In the genomic region with DNA sequence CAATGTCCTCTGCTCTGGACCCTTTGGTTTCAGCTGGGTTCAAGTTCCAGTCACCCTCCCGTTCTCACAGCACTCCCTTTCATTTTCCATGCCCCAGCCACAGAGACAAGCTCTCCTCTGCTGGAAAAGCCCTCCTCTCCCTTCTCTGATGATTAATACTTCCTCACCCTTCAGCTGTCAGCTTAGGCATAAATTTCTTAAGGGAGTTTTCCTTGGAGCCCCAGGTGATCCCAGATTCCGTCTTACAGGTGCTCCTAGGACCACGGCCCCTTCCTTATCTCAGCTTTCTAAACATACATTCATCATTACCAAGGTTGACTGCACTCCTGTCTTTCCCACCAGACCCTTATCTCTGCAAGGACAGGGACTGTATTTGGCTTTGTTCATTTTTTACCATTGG, we compare ENCODE assay signal across 19 cellular contexts. TPM values are rescaled to one million over a fixed set of nuclear protein-coding genes. Genes with fewer than 3 reads are reported as not detected.
DNase-seq lines count a peak whose midpoint lies in the region; ATAC-seq, FAIRE-seq and TF ChIP-seq lines count a peak whose summit lies in the region.
"Had no signal": no experiment of that assay in that cellular context is flagged by ENCODE, and none has a peak within 500 bp of the region (broad histone marks: within the 10 kb centered on the region; RNA-seq: fewer than 3 reads in every experiment).

No MANE protein-coding gene starts in this region.

- POLR2A ChIA-PET in CD8-positive, alpha-beta T cell (lab: Charles Lee): no interaction called here

- no peaks in the 10 kb centered on the region for H3K9me3 Mint-ChIP-seq in astrocyte (ENCODE audit: unreplicated experiment)
- no peaks in the 10 kb centered on the region for H3K9me3 Mint-ChIP-seq in activated naive CD8-positive, alpha-beta T cell treated with anti-CD3 and anti-CD28 coated beads for 36 hours
- no peaks in the 10 kb centered on the region for H3K9me3 Mint-ChIP-seq in CD8-positive, alpha-beta T cell

- H3K27ac Mint-ChIP-seq in astrocyte (ENCODE audit: unreplicated experiment): peak overlapping the region; percentile 62
- no peak overlapping the region for H3K27ac Mint-ChIP-seq in activated naive CD8-positive, alpha-beta T cell treated with anti-CD3 and anti-CD28 coated beads for 36 hours
- H3K27ac Mint-ChIP-seq in CD8-positive, alpha-beta T cell: no peak overlapping the region

- H3K4me2 ChIP-seq in astrocyte (ENCODE audit: low read length) (no peak overlapping the region), osteoblast (ENCODE audit: insufficient read depth, low read length) (no peak overlapping the region)

- H2AFZ ChIP-seq in astrocyte (ENCODE audit: low read depth, low read length) (no peak overlapping the region), osteoblast (ENCODE audit: low read length) (no peak overlapping the region)

- H3K4me3 Mint-ChIP-seq in astrocyte (ENCODE audit: unreplicated experiment): peak overlapping the region; percentile 50
- no peak overlapping the region for H3K4me3 Mint-ChIP-seq in activated naive CD8-positive, alpha-beta T cell treated with anti-CD3 and anti-CD28 coated beads for 36 hours
- H3K4me3 Mint-ChIP-seq in CD8-positive, alpha-beta T cell: no peak overlapping the region

- H3K36me3 ChIP-seq in astrocyte (ENCODE audit: insufficient read depth, low read length) (no peaks in the 10 kb centered on the region), osteoblast (ENCODE audit: insufficient read depth, low read length) (peaks cover 2% of the 10 kb centered on the region)
- no peaks in the 10 kb centered on the region for H3K36me3 ChIP-seq in CD8-positive, alpha-beta T cell (ENCODE audit: insufficient read depth, low read length)
- H3K36me3 ChIP-seq: BE2C had no signal

- no peak overlapping the region for H3K9ac ChIP-seq in astrocyte (ENCODE audit: low read length)

- H3K4me1 ChIP-seq in astrocyte (ENCODE audit: insufficient read depth, low read length): no peaks in the 10 kb centered on the region
- H3K4me1 ChIP-seq in foreskin keratinocyte: peaks cover 10% of the 10 kb centered on the region
- peaks cover 17% of the 10 kb centered on the region for H3K4me1 ChIP-seq in osteoblast (ENCODE audit: insufficient read depth, low read length)
- no peaks in the 10 kb centered on the region for H3K4me1 ChIP-seq in CD8-positive, alpha-beta T cell (ENCODE audit: insufficient read depth, low read length)
- H3K4me1 ChIP-seq: BE2C had no signal

- intact Hi-C loops in CD8-positive, alpha-beta T cell (cut with DNase I, micrococcal nuclease): no loop called here

- H3K79me2 ChIP-seq in astrocyte (ENCODE audit: insufficient read depth, low read length) (no peaks in the 10 kb centered on the region), osteoblast (ENCODE audit: insufficient read depth, low read length) (peaks cover 3% of the 10 kb centered on the region)

- H4K20me1 ChIP-seq in astrocyte (ENCODE audit: insufficient read depth, low read length) (peaks cover 12% of the 10 kb centered on the region), osteoblast (ENCODE audit: insufficient read depth, low read length) (peaks cover 25% of the 10 kb centered on the region)

- peaks cover 10% of the 10 kb centered on the region for H3K36me3 Mint-ChIP-seq in astrocyte (ENCODE audit: low read depth, unreplicated experiment)
- no peaks in the 10 kb centered on the region for H3K36me3 Mint-ChIP-seq in activated naive CD8-positive, alpha-beta T cell treated with anti-CD3 and anti-CD28 coated beads for 36 hours
- no peaks in the 10 kb centered on the region for H3K36me3 Mint-ChIP-seq in CD8-positive, alpha-beta T cell

- H3K27ac ChIP-seq in astrocyte (ENCODE audit: low read depth, low read length) (no peak overlapping the region), foreskin keratinocyte (no peak overlapping the region), osteoblast (ENCODE audit: low read depth, low read length) (no peak overlapping the region)
- no peak overlapping the region for H3K27ac ChIP-seq in CD8-positive, alpha-beta T cell (ENCODE audit: low read depth, low read length)

- H3K4me3 ChIP-seq in astrocyte (ENCODE audit: insufficient read depth, low read depth, low read length): no peak overlapping the region
- no peak overlapping the region for H3K4me3 ChIP-seq in osteoblast (ENCODE audit: insufficient read depth, low read length)
- H3K4me3 ChIP-seq in CD8-positive, alpha-beta T cell (ENCODE audit: low read depth, low read length): no peak overlapping the region
- H3K4me3 ChIP-seq: Peyer's patch had no signal

- H3K27me3 ChIP-seq in astrocyte (ENCODE audit: insufficient read depth, low read length) (no peaks in the 10 kb centered on the region), foreskin keratinocyte (no peaks in the 10 kb centered on the region), osteoblast (ENCODE audit: insufficient read depth, low read length) (no peaks in the 10 kb centered on the region)
- no peaks in the 10 kb centered on the region for H3K27me3 ChIP-seq in CD8-positive, alpha-beta T cell (ENCODE audit: insufficient read depth, low read length)
- H3K27me3 ChIP-seq: BE2C, Peyer's patch had no signal

- DNase-seq in ELR (ENCODE audit: low read depth) (peak; percentile 37), astrocyte (ENCODE audit: low read depth) (no peak), foreskin keratinocyte (peak in 1 of 2 donors; percentile 48), osteoblast (ENCODE audit: insufficient read length, low spot score, missing footprints) (peak; percentile 77)
- DNase-seq in activated naive CD8-positive, alpha-beta T cell treated with anti-CD3 and anti-CD28 coated beads for 36 hours: no peak
- no peak for DNase-seq in CD8-positive, alpha-beta T cell
- DNase-seq: ACHN, BE2C, DMS 273 treated with DMSO at 0.1 percent for 48 hours, NCI-H1092, NCI-H1694, NCI-H446 treated with DMSO at 0.1 percent for 48 hours, NCI-H774, Peyer's patch, SIG-M5 had no signal

- FAIRE-seq in astrocyte (lab: Jason Lieb, UNC): no peak
- FAIRE-seq: H54, HTR-8/SVneo had no signal

- CTCF ChIA-PET in CD8-positive, alpha-beta T cell (lab: Charles Lee): no interaction called here

- ATAC-seq in foreskin keratinocyte (peak; percentile 59), HG03354 (IDR thresholded peaks at IDR 0.05; ENCODE audit: poor library complexity, severe bottlenecking, unreplicated experiment) (no peak), HG02763 (IDR thresholded peaks at IDR 0.05; ENCODE audit: unreplicated experiment) (no peak)
- no peak for ATAC-seq in CD8-positive, alpha-beta T cell

- H3K27me3 Mint-ChIP-seq in astrocyte (ENCODE audit: low read depth, unreplicated experiment): no peaks in the 10 kb centered on the region
- H3K27me3 Mint-ChIP-seq in activated naive CD8-positive, alpha-beta T cell treated with anti-CD3 and anti-CD28 coated beads for 36 hours: no peaks in the 10 kb centered on the region
- H3K27me3 Mint-ChIP-seq in CD8-positive, alpha-beta T cell (ENCODE audit: low read depth): no peaks in the 10 kb centered on the region

- H3K9me3 ChIP-seq in astrocyte (ENCODE audit: insufficient read depth, low read depth, low read length) (no peaks in the 10 kb centered on the region), osteoblast (ENCODE audit: low read depth, low read length) (no peaks in the 10 kb centered on the region)
- no peaks in the 10 kb centered on the region for H3K9me3 ChIP-seq in CD8-positive, alpha-beta T cell (ENCODE audit: low read length)
- H3K9me3 ChIP-seq: BE2C, Peyer's patch had no signal

- TF ChIP-seq CTCF in astrocyte (IDR thresholded peaks at IDR 0.05; ENCODE audit: insufficient read depth, low read depth, low read length) (no peak), foreskin keratinocyte (conservative IDR thresholded peaks at IDR 0.05) (no peak), osteoblast (IDR thresholded peaks at IDR 0.05; ENCODE audit: extremely low read depth, low read depth, low read length) (no peak)
- TF ChIP-seq CTCF in CD8-positive, alpha-beta T cell (IDR thresholded peaks at IDR 0.05): no peak

- peaks cover 14% of the 10 kb centered on the region for H3K4me1 Mint-ChIP-seq in astrocyte (ENCODE audit: low read depth, unreplicated experiment)
- H3K4me1 Mint-ChIP-seq in activated naive CD8-positive, alpha-beta T cell treated with anti-CD3 and anti-CD28 coated beads for 36 hours: no peaks in the 10 kb centered on the region
- H3K4me1 Mint-ChIP-seq in CD8-positive, alpha-beta T cell (ENCODE audit: low read depth): no peaks in the 10 kb centered on the region

RNA-seq across cellular contexts. Expression of a gene that starts 10.4 kb away (rescaled TPM):
- not detected in 2 replicates for total RNA-seq in astrocyte
- not detected in 2 replicates for total RNA-seq in foreskin keratinocyte
- not detected in 2 replicates for polyA plus RNA-seq in foreskin keratinocyte
- not detected in 2 replicates for total RNA-seq in osteoblast
- not detected for total RNA-seq in activated naive CD8-positive, alpha-beta T cell treated with anti-CD3 and anti-CD28 coated beads for 36 hours
- total RNA-seq in CD8-positive, alpha-beta T cell: not detected

RNA-seq across cellular contexts. Expression of a gene that starts 20.4 kb away (rescaled TPM):
- total RNA-seq in astrocyte: 18.8 and 21.6 TPM in 2 replicates
- total RNA-seq in foreskin keratinocyte: 37.3 and 41.0 TPM in 2 replicates
- polyA plus RNA-seq in foreskin keratinocyte: 31.2 and 33.2 TPM in 2 replicates
- total RNA-seq in osteoblast: 23.9 and 26.5 TPM in 2 replicates
- 10 to 100 TPM; 36.5 to 37.0 TPM for total RNA-seq in activated naive CD8-positive, alpha-beta T cell treated with anti-CD3 and anti-CD28 coated beads for 36 hours
- total RNA-seq in CD8-positive, alpha-beta T cell: 10 to 100 TPM; 46.4 to 46.9 TPM

RNA-seq across cellular contexts. Expression of a gene that starts 32.3 kb away (rescaled TPM):
- total RNA-seq in astrocyte: 28.3 and 43.3 TPM in 2 replicates
- 37.9 and 40.6 TPM in 2 replicates for total RNA-seq in foreskin keratinocyte
- polyA plus RNA-seq in foreskin keratinocyte: 34.6 and 35.2 TPM in 2 replicates
- 60.1 and 63.0 TPM in 2 replicates for total RNA-seq in osteoblast
- 1 to 10 TPM; 9.2 to 9.7 TPM for total RNA-seq in activated naive CD8-positive, alpha-beta T cell treated with anti-CD3 and anti-CD28 coated beads for 36 hours
- total RNA-seq in CD8-positive, alpha-beta T cell: 10 to 100 TPM; 12.5 to 12.9 TPM

RNA-seq across cellular contexts. Expression of a gene that starts 49.9 kb away (rescaled TPM):
- 0.99 and 1.4 TPM in 2 replicates for total RNA-seq in astrocyte
- 7.8 and 13.7 TPM in 2 replicates for total RNA-seq in foreskin keratinocyte
- 5.3 and 10.1 TPM in 2 replicates for polyA plus RNA-seq in foreskin keratinocyte
- 0.36 and 0.88 TPM in 2 replicates for total RNA-seq in osteoblast
- total RNA-seq in activated naive CD8-positive, alpha-beta T cell treated with anti-CD3 and anti-CD28 coated beads for 36 hours: 1 to 10 TPM in 1 of 2 experiments, under 1 TPM in 1; 0.56 to 1.1 TPM
- 1 to 10 TPM; 3.4 to 3.5 TPM for total RNA-seq in CD8-positive, alpha-beta T cell

Comparison
In these comparisons a context has a peak if more than half of its experiments do, and no peak if none do; other contexts are left out.
1. DNase-seq: peak in ELR (single experiment) and osteoblast (single experiment); none in astrocyte (single experiment), activated naive CD8-positive, alpha-beta T cell treated with anti-CD3 and anti-CD28 coated beads for 36 hours (single experiment) and CD8-positive, alpha-beta T cell (0 of 7).